Comparison of ENCODE assay signal across 20 cellular contexts in genomic region chr12:117863004-117863709, GRCh38.
A peak's percentile ranks its signal among the peaks of the same experiment; 100 is the strongest.
DNase-seq lines count a peak whose midpoint lies in the region; ATAC-seq and TF ChIP-seq lines count a peak whose summit lies in the region.
"Had no signal": no experiment of that assay in that cellular context is flagged by ENCODE, and none has a peak within 500 bp of the region (broad histone marks: within the 10 kb centered on the region; RNA-seq: fewer than 3 reads in every experiment).

No MANE protein-coding gene starts in this region.

- intact Hi-C loops in cardiac septum (cut with DNase I) (no loop called here), uterus (cut with DNase I; ENCODE audit: low total_unique reads) (no loop called here)

- H3K4me3 ChIP-seq in BLaER1 treated with 17β-estradiol and CSF1 and Interleukin-3, amounts not matched to agents 10 nM and 100 nM = peak overlapping the region in 4 of 10 experiments; percentile 16 to 38 (median 28); a peak in 4 of 20 replicates
- H3K4me3 ChIP-seq in astrocyte of the spinal cord (ENCODE audit: low read depth, low read length) (no peak overlapping the region), osteoblast (ENCODE audit: insufficient read depth, low read length) (no peak overlapping the region), uterus (no peak overlapping the region)
- H3K4me3 ChIP-seq: cardiac muscle cell, dorsolateral prefrontal cortex, heart left ventricle, pancreas, stomach, vagina had no signal

- H3K27me3 ChIP-seq in BLaER1 treated with 17β-estradiol and CSF1 and Interleukin-3, amounts not matched to agents 10 nM and 100 nM = no peaks in the 10 kb centered on the region
- H3K27me3 ChIP-seq in osteoblast (ENCODE audit: insufficient read depth, low read length) (peaks cover 7% of the 10 kb centered on the region), uterus (no peaks in the 10 kb centered on the region)
- H3K27me3 ChIP-seq: cardiac muscle cell, dorsolateral prefrontal cortex, pancreas, vagina had no signal

- no peak for TF ChIP-seq CTCF in astrocyte of the spinal cord (IDR thresholded peaks at IDR 0.05; ENCODE audit: low read depth, low read length)
- no peak for TF ChIP-seq CTCF in osteoblast (IDR thresholded peaks at IDR 0.05; ENCODE audit: extremely low read depth, low read depth, low read length)
- no peak for TF ChIP-seq CTCF in uterus (IDR thresholded peaks at IDR 0.05)

- no peak overlapping the region for H2AFZ ChIP-seq in osteoblast (ENCODE audit: low read length)

- no peak for TF ChIP-seq POLR2A in uterus (IDR thresholded peaks at IDR 0.05)

- DNase-seq in HT1080 (ENCODE audit: low read depth) = peak; percentile 68
- peak; percentile 9 for DNase-seq in astrocyte of the spinal cord (ENCODE audit: low read depth, low spot score)
- DNase-seq in osteoblast (ENCODE audit: insufficient read length, low spot score, missing footprints) = peak; percentile 90
- no peak for DNase-seq in cardiac septum (ENCODE audit: low spot score)
- no peak for DNase-seq in uterus
- DNase-seq: activated naive CD8-positive, alpha-beta T cell treated with anti-CD3 and anti-CD28 coated beads, Interleukin-2, amount 10 ng/mL, durations not matched to agents 7 days and 5 days; dorsolateral prefrontal cortex; heart left ventricle; IMR-90; NCI-H2029; NCI-H526; pancreas; SHP77 treated with DMSO at 0.1 percent for 48 hours; stimulated activated CD4-positive, alpha-beta T cell treated with anti-CD3 and anti-CD28 coated beads, Interleukin-2, amount 100 ng/mL, for 24 hours; stomach had no signal

- no peaks in the 10 kb centered on the region for H3K79me2 ChIP-seq in osteoblast (ENCODE audit: insufficient read depth, low read length)

- peaks cover 39 to 67% (median 57%) of the 10 kb centered on the region in 11 experiments for H3K9me3 ChIP-seq in BLaER1 treated with 17β-estradiol and CSF1 and Interleukin-3, amounts not matched to agents 10 nM and 100 nM (replicated peaks in 1 of 11)
- H3K9me3 ChIP-seq in osteoblast (ENCODE audit: low read depth, low read length) (no peaks in the 10 kb centered on the region), uterus (no peaks in the 10 kb centered on the region)
- H3K9me3 ChIP-seq: heart left ventricle, pancreas, stomach, vagina had no signal

- no peaks in the 10 kb centered on the region for H3K36me3 ChIP-seq in BLaER1 treated with 17β-estradiol and CSF1 and Interleukin-3, amounts not matched to agents 10 nM and 100 nM
- H3K36me3 ChIP-seq in osteoblast (ENCODE audit: insufficient read depth, low read length) (no peaks in the 10 kb centered on the region), uterus (no peaks in the 10 kb centered on the region)
- H3K36me3 ChIP-seq: cardiac muscle cell, heart left ventricle, pancreas, stomach, vagina had no signal

- in situ Hi-C loops in astrocyte of the spinal cord (cut with HindIII; ENCODE audit: low sequenced_read_pairs) = no loop called here

- peaks cover 7 to 27% (median 18%) of the 10 kb centered on the region in 10 experiments; a peak in 18 of 20 replicates for H3K4me1 ChIP-seq in BLaER1 treated with 17β-estradiol and CSF1 and Interleukin-3, amounts not matched to agents 10 nM and 100 nM
- H3K4me1 ChIP-seq in osteoblast (ENCODE audit: insufficient read depth, low read length) (peaks cover 5% of the 10 kb centered on the region), uterus (no peaks in the 10 kb centered on the region)
- H3K4me1 ChIP-seq: heart left ventricle, pancreas, stomach, vagina had no signal

- H4K20me1 ChIP-seq in BLaER1 treated with 17β-estradiol and CSF1 and Interleukin-3, amounts not matched to agents 10 nM and 100 nM = no peaks in the 10 kb centered on the region
- H4K20me1 ChIP-seq in osteoblast (ENCODE audit: insufficient read depth, low read length) = no peaks in the 10 kb centered on the region

- peak overlapping the region in 7 of 11 experiments; percentile 19 to 65 (median 53); a peak in 8 of 22 replicates for H3K9ac ChIP-seq in BLaER1 treated with 17β-estradiol and CSF1 and Interleukin-3, amounts not matched to agents 10 nM and 100 nM

- no peak for ATAC-seq in HG03378 (IDR thresholded peaks at IDR 0.05; ENCODE audit: unreplicated experiment)
- ATAC-seq in HG02852 (IDR thresholded peaks at IDR 0.05; ENCODE audit: unreplicated experiment) = no peak
- ATAC-seq: heart left ventricle, pancreas had no signal

- peak overlapping the region; percentile 18 to 82 (median 61); a peak in 20 of 22 replicates for H3K4me2 ChIP-seq in BLaER1 treated with 17β-estradiol and CSF1 and Interleukin-3, amounts not matched to agents 10 nM and 100 nM
- no peak overlapping the region for H3K4me2 ChIP-seq in osteoblast (ENCODE audit: insufficient read depth, low read length)

- peak overlapping the region in 9 of 11 experiments; percentile 40 to 84 (median 68); a peak in 18 of 22 replicates for H3K27ac ChIP-seq in BLaER1 treated with 17β-estradiol and CSF1 and Interleukin-3, amounts not matched to agents 10 nM and 100 nM
- no peak overlapping the region for H3K27ac ChIP-seq in osteoblast (ENCODE audit: low read depth, low read length)
- no peak overlapping the region for H3K27ac ChIP-seq in uterus
- H3K27ac ChIP-seq: cardiac muscle cell, heart left ventricle, pancreas, stomach, vagina had no signal

Comparison
In these comparisons a context has a peak if more than half of its experiments do, and no peak if none do; other contexts are left out.
1. H3K27ac ChIP-seq: peak in BLaER1 treated with 17β-estradiol and CSF1 and Interleukin-3, amounts not matched to agents 10 nM and 100 nM (9 of 11); none in osteoblast (single experiment) and uterus (0 of 2).
2. DNase-seq: peak in HT1080 (single experiment), astrocyte of the spinal cord (single experiment) and osteoblast (single experiment); none in cardiac septum (single experiment) and uterus (0 of 2).